Comparison of ENCODE assay signal across 8 cellular contexts in the genomic region with DNA sequence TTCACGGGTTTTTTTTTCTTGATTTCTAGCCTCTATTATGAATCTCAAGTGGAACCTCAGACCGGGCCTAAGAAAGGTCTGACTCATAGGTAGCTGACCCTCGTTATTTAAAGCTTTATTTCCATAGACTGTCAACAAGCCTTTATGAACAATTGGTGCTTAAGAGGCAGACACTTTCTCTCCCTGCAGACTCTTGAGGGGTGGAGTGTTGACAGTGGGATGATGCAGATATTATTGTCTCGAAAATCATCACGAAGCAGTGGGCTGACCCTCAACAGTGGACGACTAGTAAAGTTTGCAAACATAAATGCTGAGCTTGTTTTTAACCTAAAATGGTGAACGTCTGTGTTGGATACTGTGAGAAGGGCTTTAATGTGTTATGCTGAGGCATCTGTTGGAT. TPM values are rescaled to one million over a fixed set of nuclear protein-coding genes. Genes with fewer than 3 reads are reported as not detected.
A peak's percentile ranks its signal among the peaks of the same experiment; 100 is the strongest.
DNase-seq lines count a peak whose midpoint lies in the region; TF ChIP-seq lines count a peak whose summit lies in the region.

No MANE protein-coding gene starts in this region.

- peak overlapping the region in 3 of 4 experiments; percentile 1 to 90 (median 72) for H3K4me3 ChIP-seq in fibroblast of lung (replicated peaks in 1 of 4; ENCODE audit: control extremely low read depth in 1 of 4, insufficient read depth in 1 of 4, low read depth in 3 of 4, low read length in 4 of 4)
- peak overlapping the region; percentile 96 to 98 for H3K4me3 ChIP-seq in testis

- H3K27ac ChIP-seq in fibroblast of lung (ENCODE audit: insufficient read depth, low read length) (no peak overlapping the region), testis (peak overlapping the region; percentile 86 to 97)

- 13 to 29% methylated on average over 7 of the region's 7 CpGs for WGBS in testis, 2 donors

- no peak for TF ChIP-seq POLR2A in testis (IDR thresholded peaks at IDR 0.05)

- no peaks in the 10 kb centered on the region for H3K9me3 ChIP-seq in fibroblast of lung (ENCODE audit: control insufficient read depth, insufficient read depth, low read depth, low read length)
- H3K9me3 ChIP-seq in testis: no peaks in the 10 kb centered on the region

- H3K4me1 ChIP-seq in fibroblast of lung (ENCODE audit: control insufficient read depth, extremely low read depth, insufficient read depth, low read length) (no peaks in the 10 kb centered on the region), testis (peaks cover 20% of the 10 kb centered on the region)

- H3K4me1 Mint-ChIP-seq in activated naive CD4-positive, alpha-beta T cell treated with anti-CD3 and anti-CD28 coated beads, Interleukin-2, amount 50 U/mL, for 24 hours: peaks cover 56% of the 10 kb centered on the region

- H3K9me3 Mint-ChIP-seq in activated naive CD4-positive, alpha-beta T cell treated with anti-CD3 and anti-CD28 coated beads, Interleukin-2, amount 50 U/mL, for 24 hours: no peaks in the 10 kb centered on the region

- intact Hi-C loops in testis (cut with DNase I; ENCODE audit: low total_unique reads): no loop called here

- H3K27me3 Mint-ChIP-seq in activated naive CD4-positive, alpha-beta T cell treated with anti-CD3 and anti-CD28 coated beads, Interleukin-2, amount 50 U/mL, for 24 hours: no peaks in the 10 kb centered on the region

- no peak for TF ChIP-seq CTCF in fibroblast of lung (conservative IDR thresholded peaks at IDR 0.05 in 1 of 2, IDR thresholded peaks at IDR 0.05 in 1 of 2; ENCODE audit: low read depth in 1 of 2, low read length in 2 of 2)
- TF ChIP-seq CTCF in testis (IDR thresholded peaks at IDR 0.05): no peak

- peaks cover 26% of the 10 kb centered on the region for H3K79me2 ChIP-seq in fibroblast of lung (ENCODE audit: control insufficient read depth, insufficient read depth, low read length)

- H3K36me3 ChIP-seq in fibroblast of lung (ENCODE audit: control insufficient read depth, insufficient read depth, low read length) (peaks cover 2% of the 10 kb centered on the region), testis (ENCODE audit: low read depth, missing control alignments) (no peaks in the 10 kb centered on the region)

- no peak overlapping the region for H3K9ac ChIP-seq in fibroblast of lung (ENCODE audit: insufficient read depth, low read length)

- H3K27me3 ChIP-seq in fibroblast of lung (ENCODE audit: control insufficient read depth, insufficient read depth, low read length): peaks cover 4% of the 10 kb centered on the region
- H3K27me3 ChIP-seq in testis: no peaks in the 10 kb centered on the region

- peak overlapping the region; percentile 91 for H3K4me3 Mint-ChIP-seq in activated naive CD4-positive, alpha-beta T cell treated with anti-CD3 and anti-CD28 coated beads, Interleukin-2, amount 50 U/mL, for 24 hours

- peak overlapping the region; percentile 46 for H3K4me2 ChIP-seq in fibroblast of lung (ENCODE audit: extremely low read depth, insufficient read depth, low read length)

- no peak overlapping the region for H3K27ac Mint-ChIP-seq in activated naive CD4-positive, alpha-beta T cell treated with anti-CD3 and anti-CD28 coated beads, Interleukin-2, amount 50 U/mL, for 24 hours

- H2AFZ ChIP-seq in fibroblast of lung (ENCODE audit: low read length): no peak overlapping the region

- peaks cover 4% of the 10 kb centered on the region for H3K36me3 Mint-ChIP-seq in activated naive CD4-positive, alpha-beta T cell treated with anti-CD3 and anti-CD28 coated beads, Interleukin-2, amount 50 U/mL, for 24 hours

- no peak for DNase-seq in activated naive CD4-positive, alpha-beta T cell treated with Interleukin-2 at 50 U/mL for 16 hours
- peak; percentile 7 for DNase-seq in NCI-H774 (lab: John Stamatoyannopoulos, UW)
- peak in 1 of 2 donors; percentile 68 for DNase-seq in fibroblast of lung (ENCODE audit: low read depth in 2 of 2)
- no peak for DNase-seq in testis
- DNase-seq in DMS114 treated with DMSO at 0.1 percent for 48 hours (lab: John Stamatoyannopoulos, UW; ENCODE audit: unreplicated experiment): no peak
- DNase-seq in OCI-M2 (lab: John Stamatoyannopoulos, UW; ENCODE audit: unreplicated experiment): no peak
- no peak for DNase-seq in CD1c-positive myeloid dendritic cell (ENCODE audit: extremely low spot score)

- no peaks in the 10 kb centered on the region for H4K20me1 ChIP-seq in fibroblast of lung (ENCODE audit: control insufficient read depth, extremely low read depth, insufficient read depth, low read length)

RNA-seq across cellular contexts. Expression of a gene that starts 1.8 kb away (rescaled TPM):
- total RNA-seq in fibroblast of lung: 25.9 and 29.4 TPM in 2 replicates
- 36.2 and 36.4 TPM in 2 replicates for polyA plus RNA-seq in fibroblast of lung
- polyA plus RNA-seq in fibroblast of lung (2012): 8.8 and 9.3 TPM in 2 replicates
- 42.8 and 47.7 TPM in 2 replicates for polyA minus RNA-seq in fibroblast of lung (ENCODE audit: low replicate concordance)
- 10 to 100 TPM; 59.4 to 62.2 TPM for total RNA-seq in testis
- polyA plus RNA-seq in testis (ENCODE audit: insufficient read depth, low read depth, low replicate concordance): 34.5 TPM

RNA-seq across cellular contexts. Expression of a gene that starts 48.9 kb away (rescaled TPM):
- total RNA-seq in fibroblast of lung (29.0 and 34.7 TPM in 2 replicates), testis (10 to 100 TPM; 19.8 to 23.5 TPM)
- polyA plus RNA-seq in fibroblast of lung (40.9 and 42.9 TPM in 2 replicates), testis (ENCODE audit: insufficient read depth, low read depth, low replicate concordance) (44.6 TPM)
- polyA plus RNA-seq in fibroblast of lung (2012): 27.8 and 32.4 TPM in 2 replicates
- polyA minus RNA-seq in fibroblast of lung (ENCODE audit: low replicate concordance): 2.9 and 5.1 TPM in 2 replicates

RNA-seq across cellular contexts. Expression of a gene that starts 53.1 kb away (rescaled TPM):
- total RNA-seq in fibroblast of lung (0.26 and 1.2 TPM in 2 replicates), testis (1 to 10 TPM; 2.7 TPM)
- polyA plus RNA-seq in fibroblast of lung (0.47 and 0.94 TPM in 2 replicates), testis (ENCODE audit: insufficient read depth, low read depth, low replicate concordance) (1.9 TPM)
- 0.28 and 0.33 TPM in 2 replicates for polyA plus RNA-seq in fibroblast of lung (2012)
- 0.27 TPM in 1 of 2 replicates, not detected in the other for polyA minus RNA-seq in fibroblast of lung (ENCODE audit: low replicate concordance)
